In genomic region chrX:131402124-131402811, GRCh38 we compare ENCODE assay signal across 29 cellular contexts.
"Had no signal": no experiment of that assay in that cellular context is flagged by ENCODE, and none has a peak within 500 bp of the region (broad histone marks: within the 10 kb centered on the region; RNA-seq: fewer than 3 reads in every experiment).

No MANE protein-coding gene starts in this region.

- H3K4me3 ChIP-seq: SJSA1 had no signal

- H3K36me3 Mint-ChIP-seq: activated naive CD4-positive, alpha-beta T cell treated with anti-CD3 and anti-CD28 coated beads, Interleukin-2, amount 50 U/mL, for 24 hours; activated naive CD8-positive, alpha-beta T cell treated with anti-CD3 and anti-CD28 coated beads, Interleukin-2, amount 10 ng/mL, durations not matched to agents 7 days and 5 days had no signal

- H3K4me1 Mint-ChIP-seq: activated CD4-positive, alpha-beta T cell treated with anti-CD3 and anti-CD28 coated beads, Interleukin-2, amount 10 ng/mL, durations not matched to agents 24 days and 14 days; activated naive CD4-positive, alpha-beta T cell treated with anti-CD3 and anti-CD28 coated beads, Interleukin-2, amount 50 U/mL, for 24 hours; activated naive CD8-positive, alpha-beta T cell treated with anti-CD3 and anti-CD28 coated beads, Interleukin-2, amount 10 ng/mL, durations not matched to agents 7 days and 5 days had no signal

- H3K27me3 ChIP-seq: SJSA1 had no signal

- H3K4me1 ChIP-seq: SJSA1 had no signal

- H3K9me3 Mint-ChIP-seq: activated CD4-positive, alpha-beta T cell treated with anti-CD3 and anti-CD28 coated beads, Interleukin-2, amount 10 ng/mL, durations not matched to agents 24 days and 14 days; activated naive CD8-positive, alpha-beta T cell treated with anti-CD3 and anti-CD28 coated beads, Interleukin-2, amount 10 ng/mL, durations not matched to agents 7 days and 5 days; activated T-cell treated with anti-CD3 and anti-CD28 coated beads, Interleukin-2, amount 50 U/mL, for 24 hours; activated T-helper 2 cell treated with anti-CD3 and anti-CD28 coated beads, Interferon-gamma antibody, Interleukin-2, Interleukin-4, amounts not matched to agents 10 μg/mL and 5 μg/mL and 100 μg/mL, durations not matched to agents 14 hours and 24 hours and 36 hours; brain; T-helper 1 cell treated with Interleukin-12 subunit alpha and Interleukin-12 subunit beta and Interleukin-4 antibody, amounts not matched to agents 30 μg/mL and 1 μg/mL, for 36 hours; T-helper 2 cell treated with Interferon-gamma antibody and Interleukin-4, amounts not matched to agents 5 μg/mL and 100 μg/mL, for 36 hours had no signal

- H3K27ac Mint-ChIP-seq: activated CD4-positive, alpha-beta T cell treated with anti-CD3 and anti-CD28 coated beads, Interleukin-2, amount 10 ng/mL, durations not matched to agents 24 days and 14 days; activated CD8-positive, alpha-beta T cell treated with anti-CD3 and anti-CD28 coated beads, Interleukin-2, amount 10 ng/mL, durations not matched to agents 7 days and 5 days; activated naive CD4-positive, alpha-beta T cell treated with anti-CD3 and anti-CD28 coated beads, Interleukin-2, amount 50 U/mL, for 24 hours; activated naive CD8-positive, alpha-beta T cell treated with anti-CD3 and anti-CD28 coated beads, Interleukin-2, amount 10 ng/mL, durations not matched to agents 7 days and 5 days; activated T-cell treated with anti-CD3 and anti-CD28 coated beads, Interleukin-2, amount 50 U/mL, for 24 hours; activated T-helper 2 cell treated with anti-CD3 and anti-CD28 coated beads, Interferon-gamma antibody, Interleukin-2, Interleukin-4, amounts not matched to agents 10 μg/mL and 5 μg/mL and 100 μg/mL, durations not matched to agents 14 hours and 24 hours and 36 hours; T-helper 1 cell treated with Interleukin-12 subunit alpha and Interleukin-12 subunit beta and Interleukin-4 antibody, amounts not matched to agents 30 μg/mL and 1 μg/mL, for 36 hours; T-helper 2 cell treated with Interferon-gamma antibody and Interleukin-4, amounts not matched to agents 5 μg/mL and 100 μg/mL, for 36 hours had no signal

- H3K36me3 ChIP-seq: SJSA1 had no signal

- DNase-seq: activated CD4-positive, alpha-beta T cell treated with anti-CD3 and anti-CD28 coated beads, Interleukin-2, amount 10 ng/mL, durations not matched to agents 24 days and 14 days; activated CD4-positive, alpha-beta T cell treated with anti-CD3 and anti-CD28 coated beads, Interleukin-2, amount 50 U/mL, for 48 hours; activated CD8-positive, alpha-beta T cell treated with anti-CD3 and anti-CD28 coated beads, Interleukin-2, amount 10 ng/mL, durations not matched to agents 7 days and 5 days; activated gamma-delta T cell; activated naive CD4-positive, alpha-beta T cell treated with Interleukin-2 at 50 U/mL for 16 hours; activated naive CD8-positive, alpha-beta T cell treated with anti-CD3 and anti-CD28 coated beads, Interleukin-2, amount 10 ng/mL, durations not matched to agents 7 days and 5 days; activated T-cell treated with anti-CD3 and anti-CD28 coated beads, Interleukin-2, amount 50 U/mL, for 24 hours; caudate nucleus; cerebellar nuclear complex; NCI-H1105; NCI-H1417 treated with DMSO at 0.1 percent for 48 hours; NCI-H187 treated with DMSO at 0.1 percent for 48 hours; NCI-H2081 treated with DMSO at 0.1 percent for 48 hours; NCI-H226; NCI-H446 treated with DMSO at 0.1 percent for 48 hours; NCI-H524; NCI-H69; NCI-H82; SHP77 treated with DMSO at 0.1 percent for 48 hours; SK-N-SH had no signal

- H3K4me2 ChIP-seq: SK-N-SH had no signal

- H3K9me3 ChIP-seq: SJSA1, SK-N-SH had no signal

- H3K9ac ChIP-seq: SK-N-SH had no signal

- ATAC-seq: activated CD8-positive, alpha-beta T cell treated with anti-CD3 and anti-CD28 coated beads, Interleukin-2, amount 10 ng/mL, durations not matched to agents 7 days and 5 days; Panc1 had no signal

- FAIRE-seq: bronchial epithelial cell, TTC549 had no signal

- H3K4me3 Mint-ChIP-seq: activated CD4-positive, alpha-beta T cell treated with anti-CD3 and anti-CD28 coated beads, Interleukin-2, amount 10 ng/mL, durations not matched to agents 24 days and 14 days; activated CD8-positive, alpha-beta T cell treated with anti-CD3 and anti-CD28 coated beads, Interleukin-2, amount 10 ng/mL, durations not matched to agents 7 days and 5 days; activated naive CD4-positive, alpha-beta T cell treated with anti-CD3 and anti-CD28 coated beads, Interleukin-2, amount 50 U/mL, for 24 hours; activated naive CD8-positive, alpha-beta T cell treated with anti-CD3 and anti-CD28 coated beads, Interleukin-2, amount 10 ng/mL, durations not matched to agents 7 days and 5 days; activated T-cell treated with anti-CD3 and anti-CD28 coated beads, Interleukin-2, amount 50 U/mL, for 24 hours; brain; T-helper 1 cell treated with Interleukin-12 subunit alpha and Interleukin-12 subunit beta and Interleukin-4 antibody, amounts not matched to agents 30 μg/mL and 1 μg/mL, for 36 hours; T-helper 2 cell treated with Interferon-gamma antibody and Interleukin-4, amounts not matched to agents 5 μg/mL and 100 μg/mL, for 36 hours had no signal

- H3K27me3 Mint-ChIP-seq: activated CD4-positive, alpha-beta T cell treated with anti-CD3 and anti-CD28 coated beads, Interleukin-2, amount 10 ng/mL, durations not matched to agents 24 days and 14 days; activated naive CD4-positive, alpha-beta T cell treated with anti-CD3 and anti-CD28 coated beads, Interleukin-2, amount 50 U/mL, for 24 hours; activated naive CD8-positive, alpha-beta T cell treated with anti-CD3 and anti-CD28 coated beads, Interleukin-2, amount 10 ng/mL, durations not matched to agents 7 days and 5 days had no signal

- H3K27ac ChIP-seq: SJSA1 had no signal
